ENCODE assay signal across 9 cellular contexts in genomic region chr5:50963647-50964584, GRCh38.
DNase-seq lines count a peak whose midpoint lies in the region; ATAC-seq and TF ChIP-seq lines count a peak whose summit lies in the region.
"Had no signal": no experiment of that assay in that cellular context is flagged by ENCODE, and none has a peak within 500 bp of the region (broad histone marks: within the 10 kb centered on the region; RNA-seq: fewer than 3 reads in every experiment).

No MANE protein-coding gene starts in this region.

- H2AFZ ChIP-seq in OCI-LY1 (ENCODE audit: low read length), result peak overlapping the region; percentile 99
- H2AFZ ChIP-seq in parathyroid adenoma, result peak overlapping the region; percentile 81

- TF ChIP-seq CTCF in OCI-LY1 (IDR thresholded peaks at IDR 0.05; ENCODE audit: low read length), result no peak
- no peak for TF ChIP-seq CTCF in epithelial cell of esophagus (IDR thresholded peaks at IDR 0.05; ENCODE audit: insufficient read depth, low read depth, low read length, missing control alignments)
- no peak for TF ChIP-seq CTCF in parathyroid adenoma (IDR thresholded peaks at IDR 0.05)

- no peaks in the 10 kb centered on the region for H3K79me2 ChIP-seq in OCI-LY1 (ENCODE audit: insufficient read depth, low read length)
- no peaks in the 10 kb centered on the region for H3K79me2 ChIP-seq in parathyroid adenoma

- no peak for ATAC-seq in GM19328 (IDR thresholded peaks at IDR 0.05; ENCODE audit: unreplicated experiment)

- H3K4me1 ChIP-seq in OCI-LY1 (ENCODE audit: insufficient read depth, low read length, severe bottlenecking) (peaks cover 14% of the 10 kb centered on the region), parathyroid adenoma (no peaks in the 10 kb centered on the region)

- DNase-seq in stimulated activated CD4-positive, alpha-beta T cell treated with anti-CD3 and anti-CD28 coated beads, Interleukin-15, amount 100 ng/mL, for 24 hours, result peak; percentile 4
- DNase-seq in stimulated activated CD4-positive, alpha-beta T cell treated with anti-CD3 and anti-CD28 coated beads, Interleukin-2, amount 100 ng/mL, for 48 hours, result no peak
- DNase-seq in epithelial cell of esophagus (ENCODE audit: low read depth) (no peak), NCI-H446 treated with DMSO at 0.1 percent for 48 hours (lab: John Stamatoyannopoulos, UW) (no peak)
- no peak for DNase-seq in activated effector memory CD4-positive, alpha-beta T cell treated with anti-CD3 and anti-CD28 coated beads, Interleukin-2, amount 50 U/mL, for 16 hours

- H3K4me3 ChIP-seq in OCI-LY1 (ENCODE audit: low read depth, low read length, poor library complexity, severe bottlenecking) (peak overlapping the region; percentile 72), epithelial cell of esophagus (ENCODE audit: low read length) (peak overlapping the region; percentile 51), parathyroid adenoma (ENCODE audit: low read depth, low read length) (peak overlapping the region; percentile 51)

- H3F3A ChIP-seq in OCI-LY1 (ENCODE audit: insufficient read depth, low read length), result no peaks in the 10 kb centered on the region

- H3K27ac ChIP-seq in OCI-LY1 (ENCODE audit: low read depth, low read length, poor library complexity, severe bottlenecking) (no peak overlapping the region), parathyroid adenoma (no peak overlapping the region)
- H3K27ac ChIP-seq: body of pancreas had no signal

- H3K9me3 ChIP-seq in OCI-LY1 (ENCODE audit: low read length) (no peaks in the 10 kb centered on the region), parathyroid adenoma (ENCODE audit: control insufficient read depth, low read length) (no peaks in the 10 kb centered on the region)
- H3K9me3 ChIP-seq: body of pancreas had no signal

- H3K27me3 ChIP-seq in OCI-LY1 (ENCODE audit: insufficient read depth, low read length) (no peaks in the 10 kb centered on the region), parathyroid adenoma (ENCODE audit: control insufficient read depth, insufficient read depth, low read length) (no peaks in the 10 kb centered on the region)

- peak overlapping the region; percentile 53; the same call in 1 of the 2 replicates for H3K9ac ChIP-seq in OCI-LY1 (ENCODE audit: low read length)
- H3K9ac ChIP-seq in parathyroid adenoma, result no peak overlapping the region

- no peaks in the 10 kb centered on the region for H3K36me3 ChIP-seq in OCI-LY1 (ENCODE audit: insufficient read depth, low read length)
- H3K36me3 ChIP-seq in parathyroid adenoma (ENCODE audit: control insufficient read depth, insufficient read depth, low read length), result no peaks in the 10 kb centered on the region

- no peaks in the 10 kb centered on the region for H4K20me1 ChIP-seq in OCI-LY1 (ENCODE audit: insufficient read depth, low read length)

- no peaks in the 10 kb centered on the region for H3K9me2 ChIP-seq in OCI-LY1 (ENCODE audit: low read depth, low read length)

- H3K4me2 ChIP-seq in OCI-LY1 (ENCODE audit: low read length), result peak overlapping the region; percentile 100
- H3K4me2 ChIP-seq in parathyroid adenoma (ENCODE audit: low read length), result peak overlapping the region; percentile 70
